Comparison of ENCODE assay signal across 23 cellular contexts in genomic region chr2:120832296-120833070, GRCh38.
DNase-seq lines count a peak whose midpoint lies in the region; ATAC-seq, FAIRE-seq and TF ChIP-seq lines count a peak whose summit lies in the region.
"Had no signal": no experiment of that assay in that cellular context is flagged by ENCODE, and none has a peak within 500 bp of the region (broad histone marks: within the 10 kb centered on the region; RNA-seq: fewer than 3 reads in every experiment).

No MANE protein-coding gene starts in this region.

- H3K9ac ChIP-seq in neuronal stem cell (ENCODE audit: low read depth, low read length, poor library complexity) = no peak overlapping the region

- no peak for TF ChIP-seq CTCF in chondrocyte (IDR thresholded peaks at IDR 0.05)

- H3K4me1 ChIP-seq in right cardiac atrium (ENCODE audit: control insufficient read depth, insufficient read depth, low read length) = no peaks in the 10 kb centered on the region
- H3K4me1 ChIP-seq in neuronal stem cell (ENCODE audit: control insufficient read depth in 2 of 2, insufficient read depth in 1 of 2, low read depth in 1 of 2, low read length in 2 of 2) = peaks cover 0 to 28% of the 10 kb centered on the region in 2 donors

- no peak overlapping the region for H2BK12ac ChIP-seq in neuronal stem cell (ENCODE audit: low read length)

- H3K4me1 Mint-ChIP-seq in chondrocyte (ENCODE audit: low read depth) = peaks cover 7% of the 10 kb centered on the region
- no peaks in the 10 kb centered on the region for H3K4me1 Mint-ChIP-seq in activated T-cell treated with anti-CD3 and anti-CD28 coated beads, Interleukin-2, amount 50 U/mL, for 24 hours (ENCODE audit: low read depth)
- H3K4me1 Mint-ChIP-seq: CD14-positive monocyte had no signal

- H3K36me3 Mint-ChIP-seq in chondrocyte (ENCODE audit: low read depth) = peaks cover 4% of the 10 kb centered on the region
- H3K36me3 Mint-ChIP-seq in activated T-cell treated with anti-CD3 and anti-CD28 coated beads, Interleukin-2, amount 50 U/mL, for 24 hours (ENCODE audit: low read depth) = no peaks in the 10 kb centered on the region
- H3K36me3 Mint-ChIP-seq: CD14-positive monocyte had no signal

- peak in 2 of 3 donors; percentile 4 to 25 for DNase-seq in right cardiac atrium
- DNase-seq in cardiac septum (ENCODE audit: low spot score) = no peak
- peak; percentile 64 for DNase-seq in chondrocyte (ENCODE audit: low spot score)
- DNase-seq in neuronal stem cell (ENCODE audit: low spot score) = no peak
- DNase-seq in activated T-cell treated with anti-CD3 and anti-CD28 coated beads, Interleukin-2, amount 50 U/mL, for 48 hours = no peak
- no peak for DNase-seq in stimulated activated CD4-positive, alpha-beta T cell treated with anti-CD3 and anti-CD28 coated beads, Interleukin-2, amount 100 ng/mL, for 48 hours
- no peak for DNase-seq in activated T-cell treated with anti-CD3 and anti-CD28 coated beads, Interleukin-2, amount 50 U/mL, for 24 hours
- DNase-seq in urothelium cell line (ENCODE audit: low spot score) = no peak
- DNase-seq: GDM1, MG63, NCI-H1417, NCI-H1694 treated with DMSO at 0.1 percent for 48 hours, NCI-H2081 treated with DMSO at 0.1 percent for 48 hours, NCI-H2171 treated with DMSO at 0.1 percent for 48 hours, NCI-H446, NCI-H526, OCI-M1 had no signal

- no peak overlapping the region for H2BK5ac ChIP-seq in neuronal stem cell (ENCODE audit: low read length)

- no peaks in the 10 kb centered on the region for H3K9me3 Mint-ChIP-seq in chondrocyte (ENCODE audit: low read depth)
- no peaks in the 10 kb centered on the region for H3K9me3 Mint-ChIP-seq in activated T-cell treated with anti-CD3 and anti-CD28 coated beads, Interleukin-2, amount 50 U/mL, for 24 hours
- H3K9me3 Mint-ChIP-seq: CD14-positive monocyte had no signal

- H3K27ac ChIP-seq in right cardiac atrium (ENCODE audit: low read length) (no peak overlapping the region), neuronal stem cell (replicated peaks; ENCODE audit: low read length) (no peak overlapping the region)

- H3K79me1 ChIP-seq in neuronal stem cell (ENCODE audit: low read depth, low read length) = peaks cover 16% of the 10 kb centered on the region

- no peak overlapping the region for H4K8ac ChIP-seq in neuronal stem cell (ENCODE audit: low read depth, low read length)

- peak overlapping the region; percentile 44 for H3K14ac ChIP-seq in neuronal stem cell (ENCODE audit: low read length)

- H3K4me3 ChIP-seq in right cardiac atrium (ENCODE audit: low read length) = no peak overlapping the region
- no peak overlapping the region for H3K4me3 ChIP-seq in neuronal stem cell (ENCODE audit: low read length in 2 of 2)
- H3K4me3 ChIP-seq: K562, MG63 had no signal

- peak overlapping the region; percentile 74 for H3K23ac ChIP-seq in neuronal stem cell (ENCODE audit: low read depth, low read length, poor library complexity)

- no peak overlapping the region for H2BK120ac ChIP-seq in neuronal stem cell (ENCODE audit: low read depth, low read length)

- no peaks in the 10 kb centered on the region for H3K9me3 ChIP-seq in right cardiac atrium (ENCODE audit: control insufficient read depth, low read length)
- H3K9me3 ChIP-seq in neuronal stem cell (replicated peaks in 1 of 2; ENCODE audit: control insufficient read depth in 2 of 2, insufficient read depth in 1 of 2, low read depth in 1 of 2, low read length in 2 of 2) = peaks cover 2% of the 10 kb centered on the region in 2 donors
- H3K9me3 ChIP-seq: MG63 had no signal

- no peak for FAIRE-seq in urothelium cell line (lab: Jason Lieb, UNC)
- FAIRE-seq: GM18507, HepG2, K562, RCC 7860 had no signal

- no peaks in the 10 kb centered on the region for H3K27me3 ChIP-seq in right cardiac atrium (ENCODE audit: control insufficient read depth, insufficient read depth)
- H3K27me3 ChIP-seq in neuronal stem cell (ENCODE audit: control insufficient read depth in 3 of 3, insufficient read depth in 3 of 3, low read depth in 1 of 3, low read length in 3 of 3) = no peaks in the 10 kb centered on the region
- H3K27me3 ChIP-seq: MG63 had no signal

- no peaks in the 10 kb centered on the region for H3K27me3 Mint-ChIP-seq in chondrocyte (ENCODE audit: low read depth)
- no peaks in the 10 kb centered on the region for H3K27me3 Mint-ChIP-seq in activated T-cell treated with anti-CD3 and anti-CD28 coated beads, Interleukin-2, amount 50 U/mL, for 24 hours

- no peak for ATAC-seq in right cardiac atrium
- ATAC-seq: HepG2, Right ventricle myocardium inferior had no signal

- H3K27ac Mint-ChIP-seq in chondrocyte (ENCODE audit: unreplicated experiment) = no peak overlapping the region
- H3K27ac Mint-ChIP-seq in activated T-cell treated with anti-CD3 and anti-CD28 coated beads, Interleukin-2, amount 50 U/mL, for 24 hours = no peak overlapping the region

- H3K4me3 Mint-ChIP-seq in chondrocyte (ENCODE audit: unreplicated experiment) = no peak overlapping the region
- H3K4me3 Mint-ChIP-seq in activated T-cell treated with anti-CD3 and anti-CD28 coated beads, Interleukin-2, amount 50 U/mL, for 24 hours = no peak overlapping the region
- H3K4me3 Mint-ChIP-seq: CD14-positive monocyte had no signal

- 87% methylated on average over 11 of the region's 11 CpGs for WGBS in right cardiac atrium
- no CpG with 5 or more reads among the region's 11 CpGs for WGBS in neuronal stem cell (ENCODE audit: extremely low coverage in 2 of 2, insufficient read length in 2 of 2, insufficient replicate concordance in 1 of 2), 2 donors

- H2AK5ac ChIP-seq in neuronal stem cell (ENCODE audit: low read depth, low read length) = no peak overlapping the region

- H3K18ac ChIP-seq in neuronal stem cell (ENCODE audit: low read length) = peak overlapping the region; percentile 30

- no peak overlapping the region for H2BK15ac ChIP-seq in neuronal stem cell (ENCODE audit: low read length)

- no peak overlapping the region for H3K4me2 ChIP-seq in neuronal stem cell (ENCODE audit: insufficient read depth, low read length, poor library complexity, severe bottlenecking)

- intact Hi-C loops in right cardiac atrium (cut with DNase I) = no loop called here
- intact Hi-C loops in cardiac septum (cut with DNase I) = no loop called here

- peaks cover 7 to 38% of the 10 kb centered on the region in 2 donors for H3K36me3 ChIP-seq in neuronal stem cell (replicated peaks in 1 of 2; ENCODE audit: control insufficient read depth in 2 of 2, insufficient read depth in 2 of 2, low read length in 2 of 2)
- H3K36me3 ChIP-seq: MG63 had no signal

- H2AFZ ChIP-seq in neuronal stem cell (ENCODE audit: low read length) = no peak overlapping the region

- H3K4ac ChIP-seq in neuronal stem cell (ENCODE audit: low read length) = no peak overlapping the region

- H4K91ac ChIP-seq in neuronal stem cell (ENCODE audit: low read depth, low read length, poor library complexity) = no peak overlapping the region

Comparison
In these comparisons a context has a peak if more than half of its experiments do, and no peak if none do; other contexts are left out.
1. DNase-seq: peak in right cardiac atrium (2 of 3) and chondrocyte (single experiment); none in cardiac septum (single experiment), neuronal stem cell (single experiment), activated T-cell treated with anti-CD3 and anti-CD28 coated beads, Interleukin-2, amount 50 U/mL, for 48 hours (0 of 2), stimulated activated CD4-positive, alpha-beta T cell treated with anti-CD3 and anti-CD28 coated beads, Interleukin-2, amount 100 ng/mL, for 48 hours (0 of 2), activated T-cell treated with anti-CD3 and anti-CD28 coated beads, Interleukin-2, amount 50 U/mL, for 24 hours (single experiment) and urothelium cell line (single experiment).